16 cellular contexts compared by ENCODE assay signal in genomic region chr4:98780926-98781325, GRCh38.
DNase-seq lines count a peak whose midpoint lies in the region; ATAC-seq and TF ChIP-seq lines count a peak whose summit lies in the region.
"Had no signal": no experiment of that assay in that cellular context is flagged by ENCODE, and none has a peak within 500 bp of the region (broad histone marks: within the 10 kb centered on the region; RNA-seq: fewer than 3 reads in every experiment).

No MANE protein-coding gene starts in this region.

- H3K36me3 ChIP-seq in SJCRH30 (no peaks in the 10 kb centered on the region), hepatocyte (replicated peaks; ENCODE audit: insufficient read depth, low read depth) (no peaks in the 10 kb centered on the region)
- H3K36me3 ChIP-seq: BE2C had no signal

- H2AFZ ChIP-seq in hepatocyte, result no peak overlapping the region

- no peak overlapping the region for H3K4me2 ChIP-seq in hepatocyte

- ATAC-seq in stimulated activated effector memory CD8-positive, alpha-beta T cell treated with anti-CD3 and anti-CD28 coated beads, Interleukin-12 subunit alpha, Interleukin-12 subunit beta, amount 100 ng/mL, for 72 hours, result no peak
- ATAC-seq in GM21786 (IDR thresholded peaks at IDR 0.05; ENCODE audit: unreplicated experiment), result no peak
- ATAC-seq: HCT116 had no signal

- no peaks in the 10 kb centered on the region for H4K20me1 ChIP-seq in hepatocyte (ENCODE audit: insufficient read depth, poor library complexity, severe bottlenecking)

- DNase-seq in SJCRH30, result no peak
- no peak for DNase-seq in hepatocyte (ENCODE audit: low spot score)
- DNase-seq in superior temporal gyrus (ENCODE audit: extremely low spot score), result no peak
- DNase-seq in stimulated activated effector memory CD8-positive, alpha-beta T cell treated with anti-CD3 and anti-CD28 coated beads, Interleukin-12 subunit alpha, Interleukin-12 subunit beta, amount 100 ng/mL, for 72 hours (ENCODE audit: low spot score in 2 of 2), result no peak
- no peak for DNase-seq in NCI-H69 (lab: John Stamatoyannopoulos, UW)
- DNase-seq: ACHN; BE2C; C1 segment of cervical spinal cord; CD4-positive, CD25-positive, alpha-beta regulatory T cell; CD8-positive, alpha-beta memory T cell; COR-L47; GOT3; H7 had no signal

- H3K27ac ChIP-seq in SJCRH30 (peak overlapping the region; percentile 94), hepatocyte (peak overlapping the region; percentile 66)

- H3K4me1 ChIP-seq in SJCRH30, result peaks cover 37% of the 10 kb centered on the region
- H3K4me1 ChIP-seq in hepatocyte (ENCODE audit: insufficient read depth), result peaks cover 15% of the 10 kb centered on the region
- H3K4me1 ChIP-seq: BE2C had no signal

- no peaks in the 10 kb centered on the region for H3K27me3 Mint-ChIP-seq in nephron (ENCODE audit: low read depth)

- no peaks in the 10 kb centered on the region for H3K9me3 Mint-ChIP-seq in nephron
- no peaks in the 10 kb centered on the region for H3K9me3 Mint-ChIP-seq in stimulated activated effector memory CD8-positive, alpha-beta T cell treated with anti-CD3 and anti-CD28 coated beads, Interleukin-12 subunit alpha, Interleukin-12 subunit beta, amount 100 ng/mL, for 72 hours
- H3K9me3 Mint-ChIP-seq: CD8-positive, alpha-beta memory T cell had no signal

- no peak overlapping the region for H3K4me3 Mint-ChIP-seq in nephron
- H3K4me3 Mint-ChIP-seq in stimulated activated effector memory CD8-positive, alpha-beta T cell treated with anti-CD3 and anti-CD28 coated beads, Interleukin-12 subunit alpha, Interleukin-12 subunit beta, amount 100 ng/mL, for 72 hours, result no peak overlapping the region
- H3K4me3 Mint-ChIP-seq: CD4-positive, CD25-positive, alpha-beta regulatory T cell; CD8-positive, alpha-beta memory T cell had no signal

- H3K27ac Mint-ChIP-seq in nephron, result peak overlapping the region in 2 of 3 experiments; percentile 91 to 94
- no peak overlapping the region for H3K27ac Mint-ChIP-seq in stimulated activated effector memory CD8-positive, alpha-beta T cell treated with anti-CD3 and anti-CD28 coated beads, Interleukin-12 subunit alpha, Interleukin-12 subunit beta, amount 100 ng/mL, for 72 hours
- H3K27ac Mint-ChIP-seq: CD4-positive, CD25-positive, alpha-beta regulatory T cell; CD8-positive, alpha-beta memory T cell had no signal

- no peak for TF ChIP-seq CTCF in hepatocyte (IDR thresholded peaks at IDR 0.05; ENCODE audit: poor library complexity)
- no peak for TF ChIP-seq CTCF in nephron (IDR thresholded peaks at IDR 0.05; ENCODE audit: unreplicated experiment in 3 of 3)

- H3K9me3 ChIP-seq in SJCRH30 (replicated peaks) (no peaks in the 10 kb centered on the region; the same call in 1 of the 2 replicates), hepatocyte (ENCODE audit: low read depth) (no peaks in the 10 kb centered on the region)
- H3K9me3 ChIP-seq: BE2C had no signal

- H3K4me3 ChIP-seq in SJCRH30, result peak overlapping the region; percentile 48
- H3K4me3 ChIP-seq in hepatocyte, result no peak overlapping the region

- no peaks in the 10 kb centered on the region for H3K36me3 Mint-ChIP-seq in nephron (ENCODE audit: low read depth)
- H3K36me3 Mint-ChIP-seq in stimulated activated effector memory CD8-positive, alpha-beta T cell treated with anti-CD3 and anti-CD28 coated beads, Interleukin-12 subunit alpha, Interleukin-12 subunit beta, amount 100 ng/mL, for 72 hours, result no peaks in the 10 kb centered on the region
- H3K36me3 Mint-ChIP-seq: CD4-positive, CD25-positive, alpha-beta regulatory T cell had no signal

- peaks cover 31% of the 10 kb centered on the region for H3K4me1 Mint-ChIP-seq in nephron
- H3K4me1 Mint-ChIP-seq in stimulated activated effector memory CD8-positive, alpha-beta T cell treated with anti-CD3 and anti-CD28 coated beads, Interleukin-12 subunit alpha, Interleukin-12 subunit beta, amount 100 ng/mL, for 72 hours, result no peaks in the 10 kb centered on the region
- H3K4me1 Mint-ChIP-seq: CD4-positive, CD25-positive, alpha-beta regulatory T cell; CD8-positive, alpha-beta memory T cell had no signal

- H3K79me2 ChIP-seq in hepatocyte, result no peaks in the 10 kb centered on the region

- no peaks in the 10 kb centered on the region for H3K27me3 ChIP-seq in SJCRH30
- no peaks in the 10 kb centered on the region for H3K27me3 ChIP-seq in hepatocyte
- H3K27me3 ChIP-seq: BE2C had no signal

- H3K9me2 ChIP-seq in hepatocyte (replicated peaks; ENCODE audit: insufficient read depth), result no peaks in the 10 kb centered on the region

- WGBS in hepatocyte (ENCODE audit: low lambda C conversion rate, missing lambda C conversion rate), result 95% methylated on average over 3 of the region's 3 CpGs
